8 cellular contexts compared by ENCODE assay signal in the genomic region with DNA sequence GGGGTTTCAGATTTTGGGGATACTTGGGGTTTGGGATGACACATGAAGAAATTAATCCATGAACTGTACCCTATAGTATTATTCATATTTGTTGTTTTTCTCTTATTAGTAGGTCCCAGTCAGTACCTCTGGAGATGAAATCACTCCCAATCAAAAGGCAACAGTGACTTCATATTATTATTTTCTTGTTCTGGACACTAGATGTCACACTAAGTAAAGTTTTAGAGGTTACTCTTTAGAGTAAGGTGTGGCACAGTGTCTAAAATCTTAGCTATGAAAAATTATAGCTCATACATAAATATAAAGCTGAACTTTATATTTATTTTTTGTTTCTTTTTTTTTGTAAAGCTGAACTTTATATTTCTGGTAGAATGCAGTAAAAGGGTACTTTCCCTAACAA. TPM values are rescaled to one million over a fixed set of nuclear protein-coding genes. Genes with fewer than 3 reads are reported as not detected.
DNase-seq lines count a peak whose midpoint lies in the region; ATAC-seq, FAIRE-seq and TF ChIP-seq lines count a peak whose summit lies in the region.

No MANE protein-coding gene starts in this region.

- no peak overlapping the region for H2AFZ ChIP-seq in OCI-LY7 (ENCODE audit: low read length)

- H3K9me3 ChIP-seq in OCI-LY7 (ENCODE audit: low read length), result no peaks in the 10 kb centered on the region

- no peak overlapping the region for H3K4me2 ChIP-seq in OCI-LY7 (ENCODE audit: low read length)

- no peaks in the 10 kb centered on the region for H4K20me1 ChIP-seq in OCI-LY7 (ENCODE audit: insufficient read depth, low read length)

- H3K27ac ChIP-seq in OCI-LY7 (ENCODE audit: low read depth, low read length, poor library complexity, severe bottlenecking) (no peak overlapping the region), substantia nigra (ENCODE audit: low read depth, low read length, poor library complexity, severe bottlenecking) (no peak overlapping the region)

- H3K4me1 ChIP-seq in OCI-LY7 (ENCODE audit: insufficient read depth, low read length, poor library complexity, severe bottlenecking), result no peaks in the 10 kb centered on the region

- intact Hi-C loops in OCI-LY7 (cut with micrococcal nuclease; ENCODE audit: unreplicated experiment), result loop anchor here (1.0 to 5.0 kb wide), 4 partner anchors 145 to 535 kb away; a partner anchor contains a TSS

- ATAC-seq in HG02870 (IDR thresholded peaks at IDR 0.05; ENCODE audit: unreplicated experiment) (peak; percentile 47), HG03280 (IDR thresholded peaks at IDR 0.05; ENCODE audit: unreplicated experiment) (no peak)

- no peak for FAIRE-seq in D721Med (lab: Jason Lieb, UNC)

- TF ChIP-seq CTCF in D721Med (IDR thresholded peaks at IDR 0.05; ENCODE audit: insufficient read depth, missing control alignments) (peak; percentile 64), OCI-LY7 (conservative IDR thresholded peaks at IDR 0.05; ENCODE audit: low read length) (peak; percentile 85), epithelial cell of proximal tubule (conservative IDR thresholded peaks at IDR 0.05; ENCODE audit: low read depth, low read length) (peak; percentile 44)

- no peaks in the 10 kb centered on the region for H3K36me3 ChIP-seq in OCI-LY7 (ENCODE audit: insufficient read depth, low read length)

- H3K4me3 ChIP-seq in OCI-LY7 (ENCODE audit: low read depth, low read length, poor library complexity, severe bottlenecking) (no peak overlapping the region), epithelial cell of proximal tubule (ENCODE audit: low read depth, low read length) (no peak overlapping the region)

- BruUV-seq in OCI-LY7 (replicated peaks; lab: Mats Ljungman, UMichigan), result no TSS peak

- DNase-seq in D721Med (ENCODE audit: insufficient read length, low spot score) (no peak), OCI-LY7 (ENCODE audit: low spot score) (peak; percentile 64), epithelial cell of proximal tubule (ENCODE audit: low read depth) (no peak), pons (ENCODE audit: low spot score) (peak; percentile 77), substantia nigra (lab: John Stamatoyannopoulos, UW) (no peak)
- no peak for DNase-seq in activated CD4-positive, alpha-beta T cell treated with anti-CD3 and anti-CD28 coated beads, Interleukin-2, amount 50 U/mL, for 1 hour

- CTCF ChIA-PET in OCI-LY7 (lab: Charles Lee; ENCODE audit: unreplicated experiment), result interaction anchor here (1.0 to 1.3 kb wide), 2 partner anchors 143 to 232 kb away, joined by 7 to 24 read pairs; no protein-coding TSS in a partner anchor

- no peaks in the 10 kb centered on the region for H3K79me2 ChIP-seq in OCI-LY7 (ENCODE audit: insufficient read depth, low read depth, low read length)

- POLR2A ChIA-PET in OCI-LY7 (lab: Charles Lee), result interaction anchor here (0.5 to 1.7 kb wide), 8 partner anchors 18 to 279 kb away, joined by 3 to 15 read pairs (median 4); no protein-coding TSS in a partner anchor

- no peaks in the 10 kb centered on the region for H3K9me2 ChIP-seq in OCI-LY7 (ENCODE audit: insufficient read depth, low read length)

RNA-seq across cellular contexts. Expression of a gene that starts 35.1 kb away (rescaled TPM):
- total RNA-seq in OCI-LY7 (2014; rRNA removed; shearing (Covaris generic)), result not detected in 2 replicates
- total RNA-seq in OCI-LY7 (2022) (not detected in 2 replicates), epithelial cell of proximal tubule (60.6 and 61.5 TPM in 2 replicates)

RNA-seq across cellular contexts. Expression of a gene that starts 46.1 kb away (rescaled TPM):
- 1.5 TPM in 2 replicates for total RNA-seq in OCI-LY7 (2014; rRNA removed; shearing (Covaris generic))
- total RNA-seq in OCI-LY7 (2022) (7.1 and 9.2 TPM in 2 replicates), epithelial cell of proximal tubule (0.22 and 0.29 TPM in 2 replicates)

Comparison
In these comparisons a context has a peak if more than half of its experiments do, and no peak if none do; other contexts are left out.
1. DNase-seq: peak in OCI-LY7 (single experiment) and pons (single experiment); none in D721Med (single experiment), epithelial cell of proximal tubule (single experiment), activated CD4-positive, alpha-beta T cell treated with anti-CD3 and anti-CD28 coated beads, Interleukin-2, amount 50 U/mL, for 1 hour (single experiment) and substantia nigra (0 of 49).
2. RNA of a gene that starts 35.1 kb away (total RNA-seq): 60.6 to 61.5 TPM in epithelial cell of proximal tubule; not detected in OCI-LY7; every median in the first group is over 10 times any median in the second.
3. Peak in every context shown above with its lines, with median percentiles within 50 percentile points of each other: CTCF ChIP-seq.